In genomic region chr20:45088247-45088646, GRCh38 we compare ENCODE assay signal across 13 cellular contexts. TPM values are rescaled to one million over a fixed set of nuclear protein-coding genes. Genes with fewer than 3 reads are reported as not detected.
DNase-seq lines count a peak whose midpoint lies in the region; ATAC-seq and TF ChIP-seq lines count a peak whose summit lies in the region.
"Had no signal": no experiment of that assay in that cellular context is flagged by ENCODE, and none has a peak within 500 bp of the region (broad histone marks: within the 10 kb centered on the region; RNA-seq: fewer than 3 reads in every experiment).

No MANE protein-coding gene starts in this region.

- H3K4me1 Mint-ChIP-seq in osteocyte (ENCODE audit: unreplicated experiment): peaks cover 49% of the 10 kb centered on the region
- H3K4me1 Mint-ChIP-seq in activated CD4-positive, alpha-beta T cell treated with anti-CD3 and anti-CD28 coated beads for 36 hours: no peaks in the 10 kb centered on the region

- DNase-seq in GM04504 (ENCODE audit: low read depth) (peak; percentile 74), RPMI7951 (ENCODE audit: low read depth) (peak; percentile 98), epithelial cell of esophagus (ENCODE audit: low read depth) (peak; percentile 71), osteocyte (ENCODE audit: extremely low spot score, unreplicated experiment) (no peak), NCI-H345 (lab: John Stamatoyannopoulos, UW) (no peak), esophagus squamous epithelium (lab: John Stamatoyannopoulos, UW) (no peak)
- no peak for DNase-seq in activated naive CD4-positive, alpha-beta T cell treated with anti-CD3 and anti-CD28 coated beads, Interleukin-2, amount 50 U/mL, for 72 hours (ENCODE audit: low spot score in 2 of 2)
- no peak for DNase-seq in activated CD4-positive, alpha-beta T cell treated with anti-CD3 and anti-CD28 coated beads for 36 hours
- DNase-seq: activated CD4-positive, CD25-positive, alpha-beta regulatory T cell treated with anti-CD3 and anti-CD28 coated beads, Interleukin-2, amount 50 U/mL, for 72 hours; colonic mucosa; heart right ventricle; NCI-H526 treated with DMSO at 0.1 percent for 48 hours had no signal

- peaks cover 9% of the 10 kb centered on the region for H3K9me3 Mint-ChIP-seq in osteocyte (ENCODE audit: unreplicated experiment)
- H3K9me3 Mint-ChIP-seq in activated naive CD4-positive, alpha-beta T cell treated with anti-CD3 and anti-CD28 coated beads, Interleukin-2, amount 50 U/mL, for 72 hours: no peaks in the 10 kb centered on the region
- H3K9me3 Mint-ChIP-seq in activated CD4-positive, alpha-beta T cell treated with anti-CD3 and anti-CD28 coated beads for 36 hours (ENCODE audit: low read depth): no peaks in the 10 kb centered on the region

- peaks cover 0 to 8% (median 0%) of the 10 kb centered on the region in 3 donors for H3K4me1 ChIP-seq in esophagus squamous epithelium
- H3K4me1 ChIP-seq: colonic mucosa, heart right ventricle had no signal

- CTCF ChIA-PET in activated CD4-positive, alpha-beta T cell treated with anti-CD3 and anti-CD28 coated beads for 36 hours (lab: Charles Lee): no interaction called here

- no peaks in the 10 kb centered on the region for H3K27me3 Mint-ChIP-seq in osteocyte (ENCODE audit: unreplicated experiment)
- no peaks in the 10 kb centered on the region for H3K27me3 Mint-ChIP-seq in activated CD4-positive, alpha-beta T cell treated with anti-CD3 and anti-CD28 coated beads for 36 hours

- no peaks in the 10 kb centered on the region for H3K36me3 ChIP-seq in esophagus squamous epithelium
- H3K36me3 ChIP-seq: colonic mucosa had no signal

- ATAC-seq in activated naive CD4-positive, alpha-beta T cell treated with anti-CD3 and anti-CD28 coated beads, Interleukin-2, amount 50 U/mL, for 72 hours: no peak
- ATAC-seq in activated CD4-positive, alpha-beta T cell treated with anti-CD3 and anti-CD28 coated beads for 36 hours: no peak
- ATAC-seq: heart right ventricle had no signal

- POLR2A ChIA-PET in activated CD4-positive, alpha-beta T cell treated with anti-CD3 and anti-CD28 coated beads for 36 hours (lab: Charles Lee): no interaction called here

- no peak overlapping the region for H3K27ac ChIP-seq in esophagus squamous epithelium
- H3K27ac ChIP-seq: colonic mucosa, heart right ventricle had no signal

- TF ChIP-seq POLR2A in esophagus squamous epithelium (IDR thresholded peaks at IDR 0.05): no peak

- H3K4me3 ChIP-seq in epithelial cell of esophagus (ENCODE audit: low read length): no peak overlapping the region
- H3K4me3 ChIP-seq in esophagus squamous epithelium: no peak overlapping the region
- H3K4me3 ChIP-seq: colonic mucosa, heart right ventricle had no signal

- TF ChIP-seq CTCF in epithelial cell of esophagus (IDR thresholded peaks at IDR 0.05; ENCODE audit: insufficient read depth, low read depth, low read length, missing control alignments) (no peak), osteocyte (IDR thresholded peaks at IDR 0.05) (no peak), esophagus squamous epithelium (IDR thresholded peaks at IDR 0.05) (no peak)

- intact Hi-C loops in activated CD4-positive, alpha-beta T cell treated with anti-CD3 and anti-CD28 coated beads for 36 hours (cut with DNase I, micrococcal nuclease): no loop called here
- intact Hi-C loops in esophagus squamous epithelium (cut with DNase I): no loop called here

- 50 to 57% methylated on average over 4 to 6 of the region's 7 CpGs for WGBS in esophagus squamous epithelium, 2 donors

- H3K27ac Mint-ChIP-seq in osteocyte (ENCODE audit: unreplicated experiment): peak overlapping the region; percentile 98
- peak overlapping the region in 1 of 2 donors; percentile 27 for H3K27ac Mint-ChIP-seq in activated naive CD4-positive, alpha-beta T cell treated with anti-CD3 and anti-CD28 coated beads, Interleukin-2, amount 50 U/mL, for 72 hours
- no peak overlapping the region for H3K27ac Mint-ChIP-seq in activated CD4-positive, alpha-beta T cell treated with anti-CD3 and anti-CD28 coated beads for 36 hours

- no peak overlapping the region for H3K4me3 Mint-ChIP-seq in osteocyte (ENCODE audit: unreplicated experiment)
- no peak overlapping the region for H3K4me3 Mint-ChIP-seq in activated CD4-positive, alpha-beta T cell treated with anti-CD3 and anti-CD28 coated beads for 36 hours

- H3K27me3 ChIP-seq in esophagus squamous epithelium: no peaks in the 10 kb centered on the region
- H3K27me3 ChIP-seq: colonic mucosa, heart right ventricle had no signal

- H3K9me3 ChIP-seq in esophagus squamous epithelium: no peaks in the 10 kb centered on the region
- H3K9me3 ChIP-seq: colonic mucosa had no signal

- H3K36me3 Mint-ChIP-seq in osteocyte (ENCODE audit: unreplicated experiment): peaks cover 3% of the 10 kb centered on the region
- peaks cover 0 to 10% of the 10 kb centered on the region in 2 donors for H3K36me3 Mint-ChIP-seq in activated naive CD4-positive, alpha-beta T cell treated with anti-CD3 and anti-CD28 coated beads, Interleukin-2, amount 50 U/mL, for 72 hours
- H3K36me3 Mint-ChIP-seq in activated CD4-positive, alpha-beta T cell treated with anti-CD3 and anti-CD28 coated beads for 36 hours (ENCODE audit: low read depth): peaks cover 27% of the 10 kb centered on the region

RNA-seq across cellular contexts. Expression of gene KCNS1, which starts 12.7 kb away (rescaled TPM):
- total RNA-seq in RPMI7951 (2014; rRNA removed; shearing (Covaris generic)): 0.12 and 0.39 TPM in 2 replicates
- total RNA-seq in osteocyte (0.26 and 0.30 TPM in 2 replicates), esophagus squamous epithelium (under 1 TPM in 3 of 4 donors, not detected in 1; 0.22 to 0.80 (median 0.29) TPM)
- under 1 TPM in 1 of 2 donors, not detected in 1; 0.70 TPM for total RNA-seq in activated naive CD4-positive, alpha-beta T cell treated with anti-CD3 and anti-CD28 coated beads, Interleukin-2, amount 50 U/mL, for 72 hours
- total RNA-seq in activated CD4-positive, alpha-beta T cell treated with anti-CD3 and anti-CD28 coated beads for 36 hours: under 1 TPM; 0.66 to 0.79 TPM
- total RNA-seq: subcutaneous adipose tissue had no signal

RNA-seq across cellular contexts. Expression of gene WFDC5, which starts 26.7 kb away (rescaled TPM):
- total RNA-seq in RPMI7951 (2014; rRNA removed; shearing (Covaris generic)): not detected in 2 replicates
- not detected in 2 replicates for total RNA-seq in osteocyte
- total RNA-seq in activated naive CD4-positive, alpha-beta T cell treated with anti-CD3 and anti-CD28 coated beads, Interleukin-2, amount 50 U/mL, for 72 hours: not detected
- total RNA-seq in activated CD4-positive, alpha-beta T cell treated with anti-CD3 and anti-CD28 coated beads for 36 hours: under 1 TPM; 0.23 TPM
- total RNA-seq in esophagus squamous epithelium: 10 to 100 TPM in 1 of 4 donors, 1 to 10 TPM in 3; 3.1 to 32.1 (median 4.6) TPM
- total RNA-seq: colonic mucosa, heart right ventricle, subcutaneous adipose tissue had no signal

RNA-seq across cellular contexts. Expression of gene WFDC12, which starts 36.0 kb away (rescaled TPM):
- total RNA-seq in RPMI7951 (2014; rRNA removed; shearing (Covaris generic)): not detected in 2 replicates
- not detected in 2 replicates for total RNA-seq in osteocyte
- not detected for total RNA-seq in activated naive CD4-positive, alpha-beta T cell treated with anti-CD3 and anti-CD28 coated beads, Interleukin-2, amount 50 U/mL, for 72 hours
- total RNA-seq in activated CD4-positive, alpha-beta T cell treated with anti-CD3 and anti-CD28 coated beads for 36 hours: not detected
- total RNA-seq in esophagus squamous epithelium: 1 to 10 TPM in 1 of 4 donors, under 1 TPM in 2, not detected in 1; 0.44 to 2.6 (median 0.64) TPM
- total RNA-seq: colonic mucosa, heart right ventricle, subcutaneous adipose tissue had no signal

Comparison
In these comparisons a context has a peak if more than half of its experiments do, and no peak if none do; other contexts are left out.
1. DNase-seq: peak in GM04504 (single experiment), RPMI7951 (single experiment) and epithelial cell of esophagus (single experiment); none in osteocyte (single experiment), activated naive CD4-positive, alpha-beta T cell treated with anti-CD3 and anti-CD28 coated beads, Interleukin-2, amount 50 U/mL, for 72 hours (0 of 2), NCI-H345 (single experiment), activated CD4-positive, alpha-beta T cell treated with anti-CD3 and anti-CD28 coated beads for 36 hours (single experiment) and esophagus squamous epithelium (single experiment).